ENCODE assay signal across 26 cellular contexts in genomic region chr12:12877145-12877544, GRCh38. TPM values are rescaled to one million over a fixed set of nuclear protein-coding genes. Genes with fewer than 3 reads are reported as not detected.
DNase-seq lines count a peak whose midpoint lies in the region; ATAC-seq and TF ChIP-seq lines count a peak whose summit lies in the region.
"Had no signal": no experiment of that assay in that cellular context is flagged by ENCODE, and none has a peak within 500 bp of the region (broad histone marks: within the 10 kb centered on the region; RNA-seq: fewer than 3 reads in every experiment).

No MANE protein-coding gene starts in this region.

- CTCF ChIA-PET in HEK293 (lab: Yijun Ruan, JAX) (interaction anchor here (0.9 to 1.6 kb wide), 5 partner anchors 13 to 89 kb away, joined by 3 to 10 read pairs (median 5); partner anchors contain the start of genes DDX47 and GPRC5A), Panc1 (lab: Charles Lee) (interaction anchor here (0.8 kb wide), 1 partner anchor 27 kb away, joined by 3 read pairs; no protein-coding TSS in a partner anchor)

- intact Hi-C loops in Panc1 (cut with micrococcal nuclease; ENCODE audit: unreplicated experiment): no loop called here
- intact Hi-C loops in left colon (cut with DNase I, micrococcal nuclease): no loop called here
- intact Hi-C loops in tibial artery (cut with DNase I; ENCODE audit: low total_unique reads): no loop called here

- H3K9me3 ChIP-seq in HEK293 (ENCODE audit: control insufficient read depth, insufficient read depth, low read depth, low read length) (no peaks in the 10 kb centered on the region), Panc1 (ENCODE audit: control insufficient read depth, insufficient read depth, low read depth, low read length) (no peaks in the 10 kb centered on the region), tibial artery (no peaks in the 10 kb centered on the region)
- H3K9me3 ChIP-seq: lower lobe of right lung, SJSA1, thyroid gland had no signal

- H3K27ac ChIP-seq in HEK293 (ENCODE audit: extremely low read depth, low read depth, low read length) (peak overlapping the region; percentile 80), Panc1 (ENCODE audit: low read length) (peak overlapping the region; percentile 89), tibial artery (peak overlapping the region; percentile 34 to 42)
- H3K27ac ChIP-seq: brain microvascular endothelial cell, KMS-11, lower lobe of right lung, SJSA1, thyroid gland had no signal

- TF ChIP-seq CTCF in HEK293 (tag by site-specific recombination; IDR thresholded peaks at IDR 0.05): no peak
- TF ChIP-seq CTCF in Panc1 (IDR thresholded peaks at IDR 0.05): no peak
- TF ChIP-seq CTCF in tibial artery (IDR thresholded peaks at IDR 0.05): no peak

- POLR2A ChIA-PET in HEK293 (lab: Yijun Ruan, JAX) (interaction anchor here (0.7 to 1.6 kb wide), 5 partner anchors 14 to 161 kb away, joined by 3 to 16 read pairs (median 3); partner anchors contain the start of genes CDKN1B and GPRC5A), Panc1 (lab: Charles Lee) (interaction anchor here (1.0 to 2.0 kb wide), 2 partner anchors 10 to 15 kb away, joined by 4 to 12 read pairs; partner anchors contain the start of gene GPRC5A)

- no peak for ATAC-seq in Panc1
- peak; percentile 69 for ATAC-seq in left colon
- ATAC-seq: activated CD4-positive, CD25-positive, alpha-beta regulatory T cell treated with anti-CD3 and anti-CD28 coated beads, Interleukin-2, amount 50 U/mL, for 24 hours had no signal

- no peaks in the 10 kb centered on the region for H3K27me3 ChIP-seq in Panc1 (ENCODE audit: control insufficient read depth, insufficient read depth, low read length)
- H3K27me3 ChIP-seq in tibial artery: no peaks in the 10 kb centered on the region
- H3K27me3 ChIP-seq: brain microvascular endothelial cell, SJSA1, thyroid gland had no signal

- BruUV-seq in Panc1 (replicated peaks; lab: Mats Ljungman, UMichigan): no TSS peak

- H3K36me3 ChIP-seq in HEK293 (ENCODE audit: control insufficient read depth in 2 of 2, insufficient read depth in 1 of 2, low read length in 2 of 2) (no peaks in the 10 kb centered on the region), Panc1 (ENCODE audit: control insufficient read depth, insufficient read depth, low read length) (no peaks in the 10 kb centered on the region), tibial artery (no peaks in the 10 kb centered on the region)
- H3K36me3 ChIP-seq: brain microvascular endothelial cell, lower lobe of right lung, thyroid gland had no signal

- H3K4me3 ChIP-seq in HEK293 (ENCODE audit: low read depth, low read length): no peak overlapping the region
- H3K4me3 ChIP-seq in Panc1 (ENCODE audit: low read depth in 2 of 2, low read length in 2 of 2): no peak overlapping the region
- no peak overlapping the region for H3K4me3 ChIP-seq in tibial artery
- H3K4me3 ChIP-seq: lower lobe of right lung, SJSA1, thyroid gland had no signal

- H3K4me1 ChIP-seq in HEK293 (ENCODE audit: control insufficient read depth, insufficient read depth, low read length) (peaks cover 22% of the 10 kb centered on the region), Panc1 (ENCODE audit: control insufficient read depth, insufficient read depth, low read length) (peaks cover 68% of the 10 kb centered on the region), tibial artery (peaks cover 0 to 16% (median 5%) of the 10 kb centered on the region in 4 donors)
- H3K4me1 ChIP-seq: lower lobe of right lung, thyroid gland had no signal

- no peak for DNase-seq in Panc1 (ENCODE audit: low read depth, low spot score)
- DNase-seq in left colon: no peak
- no peak for DNase-seq in tibial artery
- DNase-seq in stimulated activated CD4-positive, alpha-beta T cell treated with anti-CD3 and anti-CD28 coated beads, Interleukin-4, amount 100 ng/mL, for 24 hours: no peak
- DNase-seq in stimulated activated CD4-positive, alpha-beta T cell treated with anti-CD3 and anti-CD28 coated beads, Interleukin-1b, Interleukin-23, amount 100 ng/mL, for 48 hours: no peak
- DNase-seq in hepatic stellate cell (ENCODE audit: low spot score): no peak
- DNase-seq: activated CD4-positive, alpha-beta memory T cell treated with anti-CD3 and anti-CD28 coated beads for 36 hours; activated CD8-positive, alpha-beta memory T cell treated with anti-CD3 and anti-CD28 coated beads, Interleukin-2, amount 50 U/mL, for 4 hours; activated naive CD4-positive, alpha-beta T cell treated with anti-CD3 and anti-CD28 coated beads for 36 hours; brain microvascular endothelial cell; C1 segment of cervical spinal cord; DND-41; effector CD8-positive, alpha-beta T cell; H9; kidney glomerular epithelial cell; lower lobe of right lung; NCI-H1694; NCI-H526 treated with DMSO at 0.1 percent for 48 hours; posterior cingulate gyrus; thyroid gland had no signal

- in situ Hi-C loops in Panc1 (cut with HindIII; ENCODE audit: low pct_unique_long_range_greater_than_20kb, low sequenced_read_pairs): no loop called here

TF ChIP-seq in HEK293, 187 proteins besides CTCF, POLR2A, EP300 and RAD21:
- TF ChIP-seq PRDM4 (tag by site-specific recombination; IDR thresholded peaks at IDR 0.05) (peak; percentile 58; the same call in 1 of the 2 replicates), FEZF1 (tag by site-specific recombination; IDR thresholded peaks at IDR 0.05) (no peak), ZXDB (tag by site-specific recombination; IDR thresholded peaks at IDR 0.05) (peak; percentile 53), OVOL3 (tag by site-specific recombination; IDR thresholded peaks at IDR 0.05) (0 out of 2 replicates have a peak, but pooled peaks have one; percentile 52), IKZF3 (tag by site-specific recombination; IDR thresholded peaks at IDR 0.05) (0 out of 2 replicates have a peak, but pooled peaks have one; percentile 11), PRDM1 (tag by site-specific recombination; IDR thresholded peaks at IDR 0.05) (no peak), SCRT1 (tag by site-specific recombination; IDR thresholded peaks at IDR 0.05; ENCODE audit: borderline replicate concordance) (peak; percentile 79; the same call in 1 of the 2 replicates), ZNF354C (tag by site-specific recombination; IDR thresholded peaks at IDR 0.05; ENCODE audit: borderline replicate concordance, low read depth) (no peak), ZNF843 (tag by site-specific recombination; IDR thresholded peaks at IDR 0.05) (peak; percentile 77), OSR2 (tag by site-specific recombination; IDR thresholded peaks at IDR 0.05) (peak; percentile 71)

RNA-seq across cellular contexts. Expression of gene GPRC5A, which starts 14.2 kb away (rescaled TPM):
- 648 TPM for total RNA-seq in Panc1 (2021; ENCODE audit: unreplicated experiment)
- 548 TPM for polyA plus RNA-seq in Panc1 (2012; ENCODE audit: insufficient read length)
- total RNA-seq in left colon: 100 to 1,000 TPM; 206 to 463 TPM
- total RNA-seq: activated T-helper 1 cell treated with anti-CD3 and anti-CD28 coated beads, Interleukin-12 subunit alpha, Interleukin-12 subunit beta, Interleukin-2, Interleukin-4 antibody, amounts not matched to agents 30 ng/mL and 10 ng/mL and 1 ng/mL, durations not matched to agents 14 hours and 24 hours and 36 hours; T-helper 1 cell treated with Interleukin-12 subunit alpha and Interleukin-12 subunit beta and Interleukin-4 antibody, amounts not matched to agents 30 ng/mL and 1 ng/mL, for 36 hours had no signal

Comparison
In these comparisons a context has a peak if more than half of its experiments do, and no peak if none do; other contexts are left out.
1. H3K27ac ChIP-seq: peak in every context shown above with its lines; median percentile 89 in Panc1; 80 in HEK293; 38 in tibial artery.